1 cellular context compared by ENCODE assay signal in genomic region chr15:72155021-72155621, GRCh38.
TF ChIP-seq lines count a peak whose summit lies in the region.

No MANE protein-coding gene starts in this region.

TF ChIP-seq in GM23338, 12 proteins besides CTCF, POLR2A, EP300 and RAD21 (continued from another document):
- TF ChIP-seq, protein P1, sequence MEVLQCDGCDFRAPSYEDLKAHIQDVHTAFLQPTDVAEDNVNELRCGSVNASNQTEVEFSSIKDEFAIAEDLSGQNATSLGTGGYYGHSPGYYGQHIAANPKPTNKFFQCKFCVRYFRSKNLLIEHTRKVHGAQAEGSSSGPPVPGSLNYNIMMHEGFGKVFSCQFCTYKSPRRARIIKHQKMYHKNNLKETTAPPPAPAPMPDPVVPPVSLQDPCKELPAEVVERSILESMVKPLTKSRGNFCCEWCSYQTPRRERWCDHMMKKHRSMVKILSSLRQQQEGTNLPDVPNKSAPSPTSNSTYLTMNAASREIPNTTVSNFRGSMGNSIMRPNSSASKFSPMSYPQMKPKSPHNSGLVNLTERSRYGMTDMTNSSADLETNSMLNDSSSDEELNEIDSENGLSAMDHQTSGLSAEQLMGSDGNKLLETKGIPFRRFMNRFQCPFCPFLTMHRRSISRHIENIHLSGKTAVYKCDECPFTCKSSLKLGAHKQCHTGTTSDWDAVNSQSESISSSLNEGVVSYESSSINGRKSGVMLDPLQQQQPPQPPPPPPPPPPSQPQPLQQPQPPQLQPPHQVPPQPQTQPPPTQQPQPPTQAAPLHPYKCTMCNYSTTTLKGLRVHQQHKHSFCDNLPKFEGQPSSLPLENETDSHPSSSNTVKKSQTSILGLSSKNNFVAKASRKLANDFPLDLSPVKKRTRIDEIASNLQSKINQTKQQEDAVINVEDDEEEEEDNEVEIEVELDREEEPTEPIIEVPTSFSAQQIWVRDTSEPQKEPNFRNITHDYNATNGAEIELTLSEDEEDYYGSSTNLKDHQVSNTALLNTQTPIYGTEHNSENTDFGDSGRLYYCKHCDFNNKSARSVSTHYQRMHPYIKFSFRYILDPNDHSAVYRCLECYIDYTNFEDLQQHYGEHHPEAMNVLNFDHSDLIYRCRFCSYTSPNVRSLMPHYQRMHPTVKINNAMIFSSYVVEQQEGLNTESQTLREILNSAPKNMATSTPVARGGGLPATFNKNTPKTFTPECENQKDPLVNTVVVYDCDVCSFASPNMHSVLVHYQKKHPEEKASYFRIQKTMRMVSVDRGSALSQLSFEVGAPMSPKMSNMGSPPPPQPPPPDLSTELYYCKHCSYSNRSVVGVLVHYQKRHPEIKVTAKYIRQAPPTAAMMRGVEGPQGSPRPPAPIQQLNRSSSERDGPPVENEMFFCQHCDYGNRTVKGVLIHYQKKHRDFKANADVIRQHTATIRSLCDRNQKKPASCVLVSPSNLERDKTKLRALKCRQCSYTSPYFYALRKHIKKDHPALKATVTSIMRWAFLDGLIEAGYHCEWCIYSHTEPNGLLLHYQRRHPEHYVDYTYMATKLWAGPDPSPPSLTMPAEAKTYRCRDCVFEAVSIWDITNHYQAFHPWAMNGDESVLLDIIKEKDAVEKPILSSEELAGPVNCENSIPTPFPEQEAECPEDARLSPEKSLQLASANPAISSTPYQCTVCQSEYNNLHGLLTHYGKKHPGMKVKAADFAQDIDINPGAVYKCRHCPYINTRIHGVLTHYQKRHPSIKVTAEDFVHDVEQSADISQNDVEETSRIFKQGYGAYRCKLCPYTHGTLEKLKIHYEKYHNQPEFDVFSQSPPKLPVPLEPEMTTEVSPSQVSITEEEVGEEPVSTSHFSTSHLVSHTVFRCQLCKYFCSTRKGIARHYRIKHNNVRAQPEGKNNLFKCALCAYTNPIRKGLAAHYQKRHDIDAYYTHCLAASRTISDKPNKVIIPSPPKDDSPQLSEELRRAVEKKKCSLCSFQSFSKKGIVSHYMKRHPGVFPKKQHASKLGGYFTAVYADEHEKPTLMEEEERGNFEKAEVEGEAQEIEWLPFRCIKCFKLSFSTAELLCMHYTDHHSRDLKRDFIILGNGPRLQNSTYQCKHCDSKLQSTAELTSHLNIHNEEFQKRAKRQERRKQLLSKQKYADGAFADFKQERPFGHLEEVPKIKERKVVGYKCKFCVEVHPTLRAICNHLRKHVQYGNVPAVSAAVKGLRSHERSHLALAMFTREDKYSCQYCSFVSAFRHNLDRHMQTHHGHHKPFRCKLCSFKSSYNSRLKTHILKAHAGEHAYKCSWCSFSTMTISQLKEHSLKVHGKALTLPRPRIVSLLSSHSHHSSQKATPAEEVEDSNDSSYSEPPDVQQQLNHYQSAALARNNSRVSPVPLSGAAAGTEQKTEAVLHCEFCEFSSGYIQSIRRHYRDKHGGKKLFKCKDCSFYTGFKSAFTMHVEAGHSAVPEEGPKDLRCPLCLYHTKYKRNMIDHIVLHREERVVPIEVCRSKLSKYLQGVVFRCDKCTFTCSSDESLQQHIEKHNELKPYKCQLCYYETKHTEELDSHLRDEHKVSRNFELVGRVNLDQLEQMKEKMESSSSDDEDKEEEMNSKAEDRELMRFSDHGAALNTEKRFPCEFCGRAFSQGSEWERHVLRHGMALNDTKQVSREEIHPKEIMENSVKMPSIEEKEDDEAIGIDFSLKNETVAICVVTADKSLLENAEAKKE (CRISPR knock-in tag; IDR thresholded peaks at IDR 0.05), result no peak
